ENCODE assay signal across 8 cellular contexts in genomic region chr2:130181880-130182682, GRCh38. TPM values are rescaled to one million over a fixed set of nuclear protein-coding genes. Genes with fewer than 3 reads are reported as not detected.
DNase-seq lines count a peak whose midpoint lies in the region; ATAC-seq and TF ChIP-seq lines count a peak whose summit lies in the region.
"Not testable (repeated sequence)": the region's sequence is repeated elsewhere in the genome, so short reads cannot be mapped to it uniquely, and the experiment has no call there.

TSS of gene MZT2B (plus strand) at chr2:130182262. CDS start at chr2:130182283, 21 bp downstream.

- H3K79me2 ChIP-seq in PC-9 (ENCODE audit: low read depth): peaks cover 60% of the 10 kb centered on the region

- H3K36me3 Mint-ChIP-seq in activated T-cell treated with anti-CD3 and anti-CD28 coated beads, Interleukin-2, amount 50 U/mL, for 24 hours (ENCODE audit: low read depth): peaks cover 60% of the 10 kb centered on the region

- POLR2A ChIA-PET in PC-9 (lab: Charles Lee; ENCODE audit: unreplicated experiment): not testable (repeated sequence)

- peak within 1 kb of the TSS; percentile 97 for H3K4me3 Mint-ChIP-seq in activated T-cell treated with anti-CD3 and anti-CD28 coated beads, Interleukin-2, amount 50 U/mL, for 24 hours

- not testable (repeated sequence) for H3K9me3 Mint-ChIP-seq in activated T-cell treated with anti-CD3 and anti-CD28 coated beads, Interleukin-2, amount 50 U/mL, for 24 hours

- intact Hi-C loops in PC-9 (cut with micrococcal nuclease; ENCODE audit: unreplicated experiment): loop anchor here (1.0 to 5.0 kb wide), 3 partner anchors 60 to 155 kb away; no protein-coding TSS in a partner anchor

- not testable (repeated sequence) for H3K4me1 ChIP-seq in PC-9 (replicated peaks; ENCODE audit: insufficient read depth)
- peaks cover 0 to 26% of the 10 kb centered on the region in 2 donors for H3K4me1 ChIP-seq in muscle layer of duodenum (ENCODE audit: control insufficient read depth in 1 of 2, insufficient read depth in 2 of 2, low read length in 2 of 2)

- not testable (repeated sequence) for H3K9me3 ChIP-seq in PC-9 (ENCODE audit: insufficient read depth, low read depth); muscle layer of duodenum (ENCODE audit: control insufficient read depth in 1 of 2, low read length in 2 of 2)

- not testable (repeated sequence) for H3K27me3 ChIP-seq in PC-9 (ENCODE audit: insufficient read depth, low read depth); muscle layer of duodenum (ENCODE audit: low read depth, low read length)

- H3K4me3 ChIP-seq in PC-9 (peak within 1 kb of the TSS; percentile 79), muscle layer of duodenum (ENCODE audit: low read depth in 1 of 2, low read length in 2 of 2) (peak within 1 kb of the TSS; percentile 83 to 99)

- H3K4me1 Mint-ChIP-seq in activated T-cell treated with anti-CD3 and anti-CD28 coated beads, Interleukin-2, amount 50 U/mL, for 24 hours (ENCODE audit: low read depth): peaks cover 33% of the 10 kb centered on the region

- ATAC-seq in GM21723 (IDR thresholded peaks at IDR 0.05; ENCODE audit: unreplicated experiment) (peak; percentile 81), esophagus mucosa (peak; percentile 93)

- not testable (repeated sequence) for H4K20me1 ChIP-seq in PC-9 (ENCODE audit: insufficient read depth)

- CTCF ChIA-PET in PC-9 (lab: Charles Lee): interaction anchor here (0.6 to 1.3 kb wide), 4 partner anchors 71 to 747 kb away, joined by 3 to 11 read pairs (median 5); partner anchors contain the start of gene IMP4

- not testable (repeated sequence) for H3K9me2 ChIP-seq in PC-9 (ENCODE audit: insufficient read depth)

- peak within 1 kb of the TSS; percentile 98 for H3K27ac Mint-ChIP-seq in activated T-cell treated with anti-CD3 and anti-CD28 coated beads, Interleukin-2, amount 50 U/mL, for 24 hours

- peak; percentile 74 for TF ChIP-seq CTCF in PC-9 (conservative IDR thresholded peaks at IDR 0.05)

- in situ Hi-C loops in KBM-7 (cut with MboI; ENCODE audit: low pct_unique_long_range_greater_than_20kb, low sequenced_read_pairs): not testable (repeated sequence)

- not testable (repeated sequence) for H3K27me3 Mint-ChIP-seq in activated T-cell treated with anti-CD3 and anti-CD28 coated beads, Interleukin-2, amount 50 U/mL, for 24 hours

- peak within 1 kb of the TSS; percentile 83 for H2AFZ ChIP-seq in PC-9

- not testable (repeated sequence) for BruUV-seq in PC-9 (replicated peaks; lab: Mats Ljungman, UMichigan)

- peak within 1 kb of the TSS; percentile 32; the same call in 1 of the 2 replicates for H3K27ac ChIP-seq in PC-9
- peak within 1 kb of the TSS; percentile 72 for H3K27ac ChIP-seq in muscle layer of duodenum (ENCODE audit: low read length)

- not testable (repeated sequence) for H3F3A ChIP-seq in PC-9 (ENCODE audit: insufficient read depth, low read depth)

- H3K4me2 ChIP-seq in PC-9: peak within 1 kb of the TSS; percentile 89

- not testable (repeated sequence) for H3K36me3 ChIP-seq in PC-9 (ENCODE audit: low read depth); muscle layer of duodenum (ENCODE audit: control insufficient read depth in 1 of 2, insufficient read depth in 2 of 2, low read length in 2 of 2)

- DNase-seq in DMS79 treated with DMSO at 0.1 percent for 48 hours (lab: John Stamatoyannopoulos, UW) (peak; percentile 75), KBM-7 (peak; percentile 88), PC-9 (peak; percentile 59 to 86)
- peak; percentile 94 for DNase-seq in activated T-cell treated with anti-CD3 and anti-CD28 coated beads, Interleukin-2, amount 50 U/mL, for 24 hours
- DNase-seq in stimulated activated CD8-positive, alpha-beta memory T cell treated with anti-CD3 and anti-CD28 coated beads, Interleukin-7, amount 100 ng/mL, for 4 hours (ENCODE audit: low read depth in 2 of 2): peak; percentile 78 to 88

RNA-seq across cellular contexts. Expression of gene MZT2B, which starts in this region (rescaled TPM):
- total RNA-seq in PC-9 (2021) (313 and 357 TPM in 2 replicates), esophagus mucosa (270 TPM)

Comparison
In these comparisons a context has a peak if more than half of its experiments do, and no peak if none do; other contexts are left out.
1. Peak in every context shown above with its lines: DNase-seq, ATAC-seq, H3K4me3 ChIP-seq and H3K27ac ChIP-seq.